Comparison of ENCODE assay signal across 1 cellular context in the genomic region with DNA sequence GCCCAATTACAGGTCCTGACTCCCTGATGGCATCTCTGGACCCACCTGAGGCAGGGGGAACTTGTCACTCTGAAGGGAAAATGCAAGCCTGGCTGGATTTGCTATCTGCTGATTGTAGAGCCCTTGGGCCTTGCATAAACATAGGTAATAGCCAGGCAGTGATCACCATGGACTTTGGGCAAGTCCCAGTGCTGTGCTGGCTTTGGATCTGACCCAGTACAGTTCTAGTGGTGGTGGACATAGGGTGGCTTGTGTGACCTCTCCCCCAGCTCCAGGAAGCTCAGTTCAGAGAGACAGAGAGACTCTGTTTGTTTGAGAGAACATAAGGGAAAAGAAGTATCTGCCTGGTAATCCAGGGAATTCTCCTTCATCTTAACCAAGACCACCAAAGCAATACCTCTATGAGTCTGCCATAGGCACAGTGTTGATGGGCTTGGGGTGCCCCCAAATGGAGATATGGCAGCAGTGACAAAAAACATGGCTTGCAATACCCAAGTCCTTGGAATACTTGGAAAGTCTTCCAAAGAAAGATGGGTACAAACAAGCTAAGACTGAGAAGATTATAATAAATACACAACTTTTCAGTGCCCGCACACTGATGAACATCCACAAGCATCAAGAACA.
TF ChIP-seq lines count a peak whose summit lies in the region.

No MANE protein-coding gene starts in this region.

TF ChIP-seq in liver, 16 proteins besides CTCF, POLR2A, EP300 and RAD21 (continued from another document):
- TF ChIP-seq, protein P1, sequence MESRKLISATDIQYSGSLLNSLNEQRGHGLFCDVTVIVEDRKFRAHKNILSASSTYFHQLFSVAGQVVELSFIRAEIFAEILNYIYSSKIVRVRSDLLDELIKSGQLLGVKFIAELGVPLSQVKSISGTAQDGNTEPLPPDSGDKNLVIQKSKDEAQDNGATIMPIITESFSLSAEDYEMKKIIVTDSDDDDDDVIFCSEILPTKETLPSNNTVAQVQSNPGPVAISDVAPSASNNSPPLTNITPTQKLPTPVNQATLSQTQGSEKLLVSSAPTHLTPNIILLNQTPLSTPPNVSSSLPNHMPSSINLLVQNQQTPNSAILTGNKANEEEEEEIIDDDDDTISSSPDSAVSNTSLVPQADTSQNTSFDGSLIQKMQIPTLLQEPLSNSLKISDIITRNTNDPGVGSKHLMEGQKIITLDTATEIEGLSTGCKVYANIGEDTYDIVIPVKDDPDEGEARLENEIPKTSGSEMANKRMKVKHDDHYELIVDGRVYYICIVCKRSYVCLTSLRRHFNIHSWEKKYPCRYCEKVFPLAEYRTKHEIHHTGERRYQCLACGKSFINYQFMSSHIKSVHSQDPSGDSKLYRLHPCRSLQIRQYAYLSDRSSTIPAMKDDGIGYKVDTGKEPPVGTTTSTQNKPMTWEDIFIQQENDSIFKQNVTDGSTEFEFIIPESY (IDR thresholded peaks at IDR 0.05) = no peak
- TF ChIP-seq, protein P2, sequence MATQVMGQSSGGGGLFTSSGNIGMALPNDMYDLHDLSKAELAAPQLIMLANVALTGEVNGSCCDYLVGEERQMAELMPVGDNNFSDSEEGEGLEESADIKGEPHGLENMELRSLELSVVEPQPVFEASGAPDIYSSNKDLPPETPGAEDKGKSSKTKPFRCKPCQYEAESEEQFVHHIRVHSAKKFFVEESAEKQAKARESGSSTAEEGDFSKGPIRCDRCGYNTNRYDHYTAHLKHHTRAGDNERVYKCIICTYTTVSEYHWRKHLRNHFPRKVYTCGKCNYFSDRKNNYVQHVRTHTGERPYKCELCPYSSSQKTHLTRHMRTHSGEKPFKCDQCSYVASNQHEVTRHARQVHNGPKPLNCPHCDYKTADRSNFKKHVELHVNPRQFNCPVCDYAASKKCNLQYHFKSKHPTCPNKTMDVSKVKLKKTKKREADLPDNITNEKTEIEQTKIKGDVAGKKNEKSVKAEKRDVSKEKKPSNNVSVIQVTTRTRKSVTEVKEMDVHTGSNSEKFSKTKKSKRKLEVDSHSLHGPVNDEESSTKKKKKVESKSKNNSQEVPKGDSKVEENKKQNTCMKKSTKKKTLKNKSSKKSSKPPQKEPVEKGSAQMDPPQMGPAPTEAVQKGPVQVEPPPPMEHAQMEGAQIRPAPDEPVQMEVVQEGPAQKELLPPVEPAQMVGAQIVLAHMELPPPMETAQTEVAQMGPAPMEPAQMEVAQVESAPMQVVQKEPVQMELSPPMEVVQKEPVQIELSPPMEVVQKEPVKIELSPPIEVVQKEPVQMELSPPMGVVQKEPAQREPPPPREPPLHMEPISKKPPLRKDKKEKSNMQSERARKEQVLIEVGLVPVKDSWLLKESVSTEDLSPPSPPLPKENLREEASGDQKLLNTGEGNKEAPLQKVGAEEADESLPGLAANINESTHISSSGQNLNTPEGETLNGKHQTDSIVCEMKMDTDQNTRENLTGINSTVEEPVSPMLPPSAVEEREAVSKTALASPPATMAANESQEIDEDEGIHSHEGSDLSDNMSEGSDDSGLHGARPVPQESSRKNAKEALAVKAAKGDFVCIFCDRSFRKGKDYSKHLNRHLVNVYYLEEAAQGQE (IDR thresholded peaks at IDR 0.05) = no peak
TF ChIP-seq in liver: peak in this region for 5.
